19 cellular contexts compared by ENCODE assay signal in genomic region chr17:77619851-77620250, GRCh38.
DNase-seq lines count a peak whose midpoint lies in the region; TF ChIP-seq lines count a peak whose summit lies in the region.
"Had no signal": no experiment of that assay in that cellular context is flagged by ENCODE, and none has a peak within 500 bp of the region (broad histone marks: within the 10 kb centered on the region; RNA-seq: fewer than 3 reads in every experiment).

No MANE protein-coding gene starts in this region.

- no peaks in the 10 kb centered on the region for H3K36me3 ChIP-seq in adipocyte (ENCODE audit: control insufficient read depth, insufficient read depth, low read length, severe bottlenecking)
- H3K36me3 ChIP-seq: BLaER1 treated with 17β-estradiol and CSF1 and Interleukin-3, amounts not matched to agents 10 nM and 100 nM; suprapubic skin had no signal

- DNase-seq in EH (ENCODE audit: low read depth), result peak; percentile 90
- peak; percentile 40 for DNase-seq in adipocyte (ENCODE audit: low read depth)
- DNase-seq in fibroblast of mammary gland (ENCODE audit: low read depth), result peak; percentile 61
- peak; percentile 2 for DNase-seq in renal cortical epithelial cell (ENCODE audit: low read depth)
- no peak for DNase-seq in activated naive CD4-positive, alpha-beta T cell treated with anti-CD3 and anti-CD28 coated beads for 36 hours
- no peak for DNase-seq in KG1 (lab: John Stamatoyannopoulos, UW)
- DNase-seq in NCI-H2081 treated with DMSO at 0.1 percent for 48 hours (lab: John Stamatoyannopoulos, UW), result no peak
- no peak for DNase-seq in AML-193 (lab: John Stamatoyannopoulos, UW)
- DNase-seq: activated CD4-positive, alpha-beta T cell treated with anti-CD3 and anti-CD28 coated beads for 4 hours; activated CD8-positive, alpha-beta memory T cell treated with anti-CD3 and anti-CD28 coated beads, Interleukin-2, amount 50 U/mL, for 4 hours; caudate nucleus; DMS153; NCI-H2029 treated with DMSO at 0.1 percent for 48 hours; NCI-H524 treated with DMSO at 0.1 percent for 48 hours; right cardiac atrium; stimulated activated CD4-positive, alpha-beta T cell treated with anti-CD3 and anti-CD28 coated beads, Interleukin-2, amount 100 ng/mL, for 24 hours had no signal

- H3K27me3 Mint-ChIP-seq in activated naive CD4-positive, alpha-beta T cell treated with anti-CD3 and anti-CD28 coated beads for 36 hours (ENCODE audit: low read depth), result no peaks in the 10 kb centered on the region

- no peaks in the 10 kb centered on the region for H3K36me3 Mint-ChIP-seq in activated naive CD4-positive, alpha-beta T cell treated with anti-CD3 and anti-CD28 coated beads for 36 hours (ENCODE audit: low read depth)

- H3K4me1 ChIP-seq in adipocyte (ENCODE audit: control insufficient read depth, insufficient read depth, low read length), result peaks cover 13% of the 10 kb centered on the region
- H3K4me1 ChIP-seq: BLaER1 treated with 17β-estradiol and CSF1 and Interleukin-3, amounts not matched to agents 10 nM and 100 nM had no signal

- H3K4me3 ChIP-seq in adipocyte (ENCODE audit: low read length) (no peak overlapping the region), fibroblast of mammary gland (ENCODE audit: control insufficient read depth, low read depth, low read length) (no peak overlapping the region)
- H3K4me3 ChIP-seq: BLaER1 treated with 17β-estradiol and CSF1 and Interleukin-3, amounts not matched to agents 10 nM and 100 nM; suprapubic skin had no signal

- H3K4me3 Mint-ChIP-seq in activated naive CD4-positive, alpha-beta T cell treated with anti-CD3 and anti-CD28 coated beads for 36 hours, result no peak overlapping the region
- H3K4me3 Mint-ChIP-seq: neural crest cell had no signal

- peaks cover 9% of the 10 kb centered on the region for H3K9me3 Mint-ChIP-seq in activated naive CD4-positive, alpha-beta T cell treated with anti-CD3 and anti-CD28 coated beads for 36 hours
- H3K9me3 Mint-ChIP-seq: neural crest cell had no signal

- H3K4me1 Mint-ChIP-seq in activated naive CD4-positive, alpha-beta T cell treated with anti-CD3 and anti-CD28 coated beads for 36 hours (ENCODE audit: low read depth), result peaks cover 11% of the 10 kb centered on the region

- H3K9ac ChIP-seq in adipocyte (ENCODE audit: low read length), result no peak overlapping the region
- H3K9ac ChIP-seq: BLaER1 treated with 17β-estradiol and CSF1 and Interleukin-3, amounts not matched to agents 10 nM and 100 nM had no signal

- peaks cover 3% of the 10 kb centered on the region for H3K27me3 ChIP-seq in adipocyte (replicated peaks; ENCODE audit: control insufficient read depth, insufficient read depth, low read length)
- H3K27me3 ChIP-seq: BLaER1 treated with 17β-estradiol and CSF1 and Interleukin-3, amounts not matched to agents 10 nM and 100 nM had no signal

- intact Hi-C loops in activated naive CD4-positive, alpha-beta T cell treated with anti-CD3 and anti-CD28 coated beads for 36 hours (cut with micrococcal nuclease), result no loop called here

- H3K9me3 ChIP-seq in adipocyte (ENCODE audit: control insufficient read depth, low read length), result peaks cover 3% of the 10 kb centered on the region
- H3K9me3 ChIP-seq: suprapubic skin had no signal

- TF ChIP-seq CTCF in fibroblast of mammary gland (conservative IDR thresholded peaks at IDR 0.05; ENCODE audit: control insufficient read depth, insufficient read depth, low read depth, low read length), result no peak

- CTCF ChIA-PET in activated naive CD4-positive, alpha-beta T cell treated with anti-CD3 and anti-CD28 coated beads for 36 hours (lab: Charles Lee), result interaction anchor here (0.6 kb wide), 1 partner anchor 107 kb away, joined by 4 read pairs; no protein-coding TSS in a partner anchor

- H3K27ac Mint-ChIP-seq in activated naive CD4-positive, alpha-beta T cell treated with anti-CD3 and anti-CD28 coated beads for 36 hours, result no peak overlapping the region

Comparison
In these comparisons a context has a peak if more than half of its experiments do, and no peak if none do; other contexts are left out.
1. DNase-seq: peak in EH (single experiment), adipocyte (single experiment), fibroblast of mammary gland (single experiment) and renal cortical epithelial cell (single experiment); none in activated naive CD4-positive, alpha-beta T cell treated with anti-CD3 and anti-CD28 coated beads for 36 hours (single experiment), KG1 (single experiment), NCI-H2081 treated with DMSO at 0.1 percent for 48 hours (single experiment) and AML-193 (0 of 2).